30 cellular contexts compared by ENCODE assay signal in genomic region chr7:91912500-91912899, GRCh38. TPM values are rescaled to one million over a fixed set of nuclear protein-coding genes. Genes with fewer than 3 reads are reported as not detected.
DNase-seq lines count a peak whose midpoint lies in the region; ATAC-seq, FAIRE-seq and TF ChIP-seq lines count a peak whose summit lies in the region.
"Had no signal": no experiment of that assay in that cellular context is flagged by ENCODE, and none has a peak within 500 bp of the region (broad histone marks: within the 10 kb centered on the region; RNA-seq: fewer than 3 reads in every experiment).

No MANE protein-coding gene starts in this region.

- intact Hi-C loops in K562 (cut with micrococcal nuclease): no loop called here

- no peaks in the 10 kb centered on the region for H3K9me1 ChIP-seq in K562 (ENCODE audit: control insufficient read depth, insufficient read depth, low read length)

- no peak overlapping the region for H3K27ac ChIP-seq in K562 (ENCODE audit: extremely low read depth, low read depth, low read length)
- H3K27ac ChIP-seq: breast epithelium, coronary artery, left ventricle myocardium inferior, Peyer's patch, SJCRH30, VCaP had no signal

- TF ChIP-seq EP300 in K562 (IDR thresholded peaks at IDR 0.05; ENCODE audit: low read length): no peak

- H3K4me3 ChIP-seq in AG10803 (ENCODE audit: low read length): no peak overlapping the region
- no peak overlapping the region for H3K4me3 ChIP-seq in Loucy (ENCODE audit: low read length, poor library complexity, severe bottlenecking)
- H3K4me3 ChIP-seq in K562: no peak overlapping the region
- H3K4me3 ChIP-seq in BE2C (ENCODE audit: low read depth, low read length): no peak overlapping the region
- H3K4me3 ChIP-seq: BLaER1 treated with 17β-estradiol and CSF1 and Interleukin-3, amounts not matched to agents 10 nM and 100 nM; breast epithelium; coronary artery; left ventricle myocardium inferior; Peyer's patch; SJCRH30 had no signal

- CTCF ChIA-PET in K562 (lab: Yijun Ruan, JAX; ENCODE audit: low intra/inter-chr PET ratio): no interaction called here

- H3K9me3 ChIP-seq in Loucy (ENCODE audit: insufficient read depth, low read depth, low read length) (no peaks in the 10 kb centered on the region), K562 (replicated peaks; ENCODE audit: control insufficient read depth, insufficient read depth, low read depth, low read length) (no peaks in the 10 kb centered on the region), BE2C (no peaks in the 10 kb centered on the region)
- H3K9me3 ChIP-seq: BLaER1 treated with 17β-estradiol and CSF1 and Interleukin-3, amounts not matched to agents 10 nM and 100 nM; breast epithelium; left ventricle myocardium inferior; Peyer's patch had no signal

- no TSS peak for BruUV-seq in K562 (replicated peaks; lab: Mats Ljungman, UMichigan)

- peak; percentile 17 for DNase-seq in AG10803 (ENCODE audit: low read depth)
- DNase-seq in K562 (ENCODE audit: extremely low read depth in 1 of 4, low spot score in 3 of 4): no peak
- DNase-seq in iris pigment epithelial cell (ENCODE audit: low read depth): peak; percentile 37
- no peak for DNase-seq in T1000 (lab: John Stamatoyannopoulos, UW)
- DNase-seq in DMS79 (lab: John Stamatoyannopoulos, UW): no peak
- DNase-seq in BE2C: no peak
- DNase-seq: activated CD4-positive, alpha-beta T cell treated with anti-CD3 and anti-CD28 coated beads, Interleukin-2, amount 10 ng/mL, durations not matched to agents 7 days and 5 days; activated naive CD8-positive, alpha-beta T cell treated with anti-CD3 and anti-CD28 coated beads, Interleukin-2, amount 10 ng/mL, durations not matched to agents 7 days and 5 days; endodermal cell; left ventricle myocardium inferior; midbrain; NCI-H1105 treated with DMSO at 0.1 percent for 48 hours; NCI-H2081 treated with DMSO at 0.1 percent for 48 hours; NCI-H446; nephron progenitor cell; Peyer's patch; posterior cingulate gyrus; substantia nigra; T-helper 2 cell had no signal

- H4K20me1 ChIP-seq in Loucy (ENCODE audit: insufficient read depth, low read length, poor library complexity, severe bottlenecking): no peaks in the 10 kb centered on the region
- H4K20me1 ChIP-seq in K562 (replicated peaks; ENCODE audit: control insufficient read depth, insufficient read depth, low read length): no peaks in the 10 kb centered on the region
- H4K20me1 ChIP-seq: BLaER1 treated with 17β-estradiol and CSF1 and Interleukin-3, amounts not matched to agents 10 nM and 100 nM had no signal

- H2AFZ ChIP-seq in Loucy (ENCODE audit: low read length) (peak overlapping the region; percentile 97), K562 (ENCODE audit: low read depth, low read length) (peak overlapping the region; percentile 64)

- no peaks in the 10 kb centered on the region for H3K36me3 ChIP-seq in Loucy (ENCODE audit: insufficient read depth, low read length)
- H3K36me3 ChIP-seq in K562 (ENCODE audit: control insufficient read depth, insufficient read depth, low read length): no peaks in the 10 kb centered on the region
- H3K36me3 ChIP-seq in BE2C: no peaks in the 10 kb centered on the region
- H3K36me3 ChIP-seq: BLaER1 treated with 17β-estradiol and CSF1 and Interleukin-3, amounts not matched to agents 10 nM and 100 nM; breast epithelium; left ventricle myocardium inferior; Peyer's patch; SJCRH30 had no signal

- H3K9me2 ChIP-seq in Loucy (replicated peaks; ENCODE audit: low read depth, low read length): no peaks in the 10 kb centered on the region

- no peak for TF ChIP-seq POLR2A in K562 (conservative IDR thresholded peaks at IDR 0.05)

- H3K4me2 ChIP-seq in Loucy (ENCODE audit: low read depth, low read length, poor library complexity, severe bottlenecking) (peak overlapping the region; percentile 62), K562 (ENCODE audit: insufficient read depth, low read length) (no peak overlapping the region)

- ATAC-seq in K562 (no peak), GM18517 (IDR thresholded peaks at IDR 0.05; ENCODE audit: unreplicated experiment) (no peak)

- H3K79me2 ChIP-seq in Loucy (ENCODE audit: insufficient read depth, low read length) (no peaks in the 10 kb centered on the region), K562 (ENCODE audit: control insufficient read depth, insufficient read depth, low read length) (no peaks in the 10 kb centered on the region)

- no peaks in the 10 kb centered on the region for H3F3A ChIP-seq in Loucy (ENCODE audit: low read depth)

- no peak for TF ChIP-seq CTCF in AG10803 (conservative IDR thresholded peaks at IDR 0.05; ENCODE audit: low read length)
- TF ChIP-seq CTCF in Loucy (conservative IDR thresholded peaks at IDR 0.05; ENCODE audit: low read length): no peak
- TF ChIP-seq CTCF in K562 (IDR thresholded peaks at IDR 0.05 in 2 of 3, conservative IDR thresholded peaks at IDR 0.05 in 1 of 3; ENCODE audit: insufficient read depth in 2 of 3, low read depth in 1 of 3, low read length in 3 of 3): no peak
- TF ChIP-seq CTCF in BE2C (IDR thresholded peaks at IDR 0.05; ENCODE audit: low read depth, low read length): no peak

- in situ Hi-C loops in K562 (cut with MboI): no loop called here

- TF ChIP-seq RAD21 in K562 (CRISPR knock-in tag; conservative IDR thresholded peaks at IDR 0.05 in 1 of 2, IDR thresholded peaks at IDR 0.05 in 1 of 2): no peak

- H3K4me1 ChIP-seq in Loucy (ENCODE audit: insufficient read depth, low read length, poor library complexity, severe bottlenecking): peaks cover 17% of the 10 kb centered on the region
- H3K4me1 ChIP-seq in K562 (replicated peaks in 1 of 2; ENCODE audit: control insufficient read depth in 2 of 2, insufficient read depth in 2 of 2, low read length in 2 of 2): peaks cover 0 to 14% of the 10 kb centered on the region in 2 experiments; a peak in 4 of 5 replicates
- no peaks in the 10 kb centered on the region for H3K4me1 ChIP-seq in BE2C
- H3K4me1 ChIP-seq: breast epithelium, left ventricle myocardium inferior, Peyer's patch had no signal

- no peak for FAIRE-seq in K562 (lab: Jason Lieb, UNC)
- FAIRE-seq: A204.1, D721Med, H54, HTR-8/SVneo had no signal

- POLR2A ChIA-PET in K562 (lab: Yijun Ruan, JAX): interaction anchor here (1.0 to 1.5 kb wide), 4 partner anchors 9 to 29 kb away, joined by 3 read pairs; no protein-coding TSS in a partner anchor

- H3K9ac ChIP-seq in Loucy (ENCODE audit: low read depth, low read length, poor library complexity, severe bottlenecking) (no peak overlapping the region), K562 (ENCODE audit: insufficient read depth in 1 of 2, low read depth in 2 of 2, low read length in 2 of 2) (no peak overlapping the region)
- H3K9ac ChIP-seq: BLaER1 treated with 17β-estradiol and CSF1 and Interleukin-3, amounts not matched to agents 10 nM and 100 nM had no signal

- H3K27me3 ChIP-seq in Loucy (ENCODE audit: insufficient read depth, low read length, poor library complexity, severe bottlenecking) (no peaks in the 10 kb centered on the region), K562 (ENCODE audit: control insufficient read depth in 2 of 2, insufficient read depth in 2 of 2, low read length in 2 of 2) (no peaks in the 10 kb centered on the region), BE2C (peaks cover 8% of the 10 kb centered on the region; the same call in 1 of the 2 replicates)
- H3K27me3 ChIP-seq: BLaER1 treated with 17β-estradiol and CSF1 and Interleukin-3, amounts not matched to agents 10 nM and 100 nM; breast epithelium; Peyer's patch; SJCRH30 had no signal

TF ChIP-seq in K562, 482 proteins besides CTCF, POLR2A, EP300 and RAD21 (continues in another document):
- TF ChIP-seq TCF7 (IDR thresholded peaks at IDR 0.05; ENCODE audit: borderline replicate concordance): no peak
- TF ChIP-seq E2F3 (CRISPR knock-in tag; IDR thresholded peaks at IDR 0.05): no peak
- TF ChIP-seq NFIC (IDR thresholded peaks at IDR 0.05): peak; percentile 33; the same call in 1 of the 2 replicates

RNA-seq across cellular contexts. Expression of gene AKAP9, which starts 28.2 kb away (rescaled TPM):
- total RNA-seq in K562 (2011; cell fraction: chromatin; rRNA removed; ENCODE audit: low replicate concordance): 39.3 and 248 TPM in 2 replicates
- 24.2 and 41.6 TPM in 2 replicates for total RNA-seq in K562 (2011; cell fraction: nucleolus; rRNA removed)
- total RNA-seq in K562 (2011; cell fraction: nucleoplasm; rRNA removed): 70.0 and 117 TPM in 2 replicates
- total RNA-seq in K562 (2014; rRNA removed) (37.6 and 47.1 TPM in 2 replicates), K562 (2014; rRNA removed; fragmentation: Illumina TruSeq; extraction: Trizol) (77.8 and 86.2 TPM in 2 replicates), K562 (2015; rRNA removed; fragmentation: Illumina TruSeq; extraction: Trizol) (73.8 and 80.9 TPM in 2 replicates), K562 (2021) (35.0 and 40.1 TPM in 2 replicates)
- polyA plus RNA-seq in K562 (2011; rRNA removed) (33.9 and 46.3 TPM in 2 replicates), K562 (2014; fragmentation: Illumina TruSeq; extraction: Trizol) (31.6 and 36.1 TPM in 2 replicates), K562 (2014; fragmentation: Nextera tagmentation; extraction: Ambion mirVana) (10 to 100 TPM; 25.5 to 49.4 TPM), K562 (2014; rRNA removed) (28.2 TPM in 2 replicates)
- 5.1 and 10.2 TPM in 2 replicates for polyA plus RNA-seq in K562 (2011; cell fraction: cytosol; rRNA removed)
- 40.4 and 47.0 TPM in 2 replicates for polyA plus RNA-seq in K562 (2011; cell fraction: nucleus; rRNA removed)
- 22.3 and 29.2 TPM in 2 replicates for polyA plus RNA-seq in K562 (2012)
- 92.9 and 93.0 TPM in 2 replicates for polyA minus RNA-seq in K562 (2011; rRNA and poly(A)+ RNA removed)
- 25.8 and 26.6 TPM in 2 replicates for polyA minus RNA-seq in K562 (2011; cell fraction: cytosol; rRNA and poly(A)+ RNA removed)
- 71.4 and 126 TPM in 2 replicates for polyA minus RNA-seq in K562 (2011; cell fraction: nucleus; rRNA and poly(A)+ RNA removed)
- 17.4 TPM for polyA plus RNA-seq in BE2C (2012; ENCODE audit: insufficient read depth, insufficient read length, low read depth)

RNA-seq across cellular contexts. Expression of gene MTERF1, which starts 32.0 kb away (rescaled TPM):
- total RNA-seq in K562 (2011; cell fraction: chromatin; rRNA removed; ENCODE audit: low replicate concordance): 18.9 and 61.8 TPM in 2 replicates
- total RNA-seq in K562 (2011; cell fraction: nucleolus; rRNA removed): 7.5 and 11.4 TPM in 2 replicates
- total RNA-seq in K562 (2011; cell fraction: nucleoplasm; rRNA removed): 31.2 and 51.5 TPM in 2 replicates
- total RNA-seq in K562 (2014; rRNA removed) (14.0 and 15.7 TPM in 2 replicates), K562 (2014; rRNA removed; fragmentation: Illumina TruSeq; extraction: Trizol) (29.1 and 31.3 TPM in 2 replicates), K562 (2015; rRNA removed; fragmentation: Illumina TruSeq; extraction: Trizol) (25.0 and 27.6 TPM in 2 replicates), K562 (2021) (19.0 and 19.3 TPM in 2 replicates)
- polyA plus RNA-seq in K562 (2011; rRNA removed) (17.3 and 35.9 TPM in 2 replicates), K562 (2014; fragmentation: Illumina TruSeq; extraction: Trizol) (23.0 and 30.3 TPM in 2 replicates), K562 (2014; fragmentation: Nextera tagmentation; extraction: Ambion mirVana) (10 to 100 TPM; 45.8 to 49.2 TPM), K562 (2014; rRNA removed) (22.4 and 23.0 TPM in 2 replicates)
- 2.0 and 6.7 TPM in 2 replicates for polyA plus RNA-seq in K562 (2011; cell fraction: cytosol; rRNA removed)
- polyA plus RNA-seq in K562 (2011; cell fraction: nucleus; rRNA removed): 10.4 and 11.5 TPM in 2 replicates
- polyA plus RNA-seq in K562 (2012): 13.5 and 16.1 TPM in 2 replicates
- polyA minus RNA-seq in K562 (2011; rRNA and poly(A)+ RNA removed): 33.4 and 42.8 TPM in 2 replicates
- 1.7 and 7.3 TPM in 2 replicates for polyA minus RNA-seq in K562 (2011; cell fraction: cytosol; rRNA and poly(A)+ RNA removed)
- 20.6 and 28.9 TPM in 2 replicates for polyA minus RNA-seq in K562 (2011; cell fraction: nucleus; rRNA and poly(A)+ RNA removed)
- 9.6 TPM for polyA plus RNA-seq in BE2C (2012; ENCODE audit: insufficient read depth, insufficient read length, low read depth)

Comparison
In these comparisons a context has a peak if more than half of its experiments do, and no peak if none do; other contexts are left out.
1. DNase-seq: peak in AG10803 (single experiment) and iris pigment epithelial cell (single experiment); none in K562 (0 of 4), T1000 (single experiment), DMS79 (single experiment) and BE2C (single experiment).